In genomic region chr19:50893047-50893737, GRCh38 we compare ENCODE assay signal across 14 cellular contexts. TPM values are rescaled to one million over a fixed set of nuclear protein-coding genes. Genes with fewer than 3 reads are reported as not detected.
DNase-seq lines count a peak whose midpoint lies in the region; ATAC-seq, FAIRE-seq and TF ChIP-seq lines count a peak whose summit lies in the region.
"Had no signal": no experiment of that assay in that cellular context is flagged by ENCODE, and none has a peak within 500 bp of the region (broad histone marks: within the 10 kb centered on the region; RNA-seq: fewer than 3 reads in every experiment).

No MANE protein-coding gene starts in this region.

- H3K27ac Mint-ChIP-seq in mesothelial cell of epicardium: no peak overlapping the region

- no peak overlapping the region for H3K56ac ChIP-seq in H1 (replicated peaks; ENCODE audit: insufficient read length, low read depth, low read length)

- H3K4me2 ChIP-seq in H1 (ENCODE audit: insufficient read depth in 1 of 2, low read depth in 2 of 2, low read length in 2 of 2): no peak overlapping the region

- H3K18ac ChIP-seq in H1 (ENCODE audit: extremely low read depth, low read length): no peak overlapping the region

- H3K9me3 ChIP-seq in H1 (ENCODE audit: insufficient read depth in 2 of 2, low read depth in 1 of 2, low read length in 1 of 2): peaks cover 23 to 30% of the 10 kb centered on the region in 2 experiments
- H3K9me3 ChIP-seq: ovary had no signal

- no peak overlapping the region for H2AK5ac ChIP-seq in H1 (ENCODE audit: low read depth, low read length)

- peaks cover 0 to 2% of the 10 kb centered on the region in 2 experiments for H4K20me1 ChIP-seq in H1 (replicated peaks in 1 of 2; ENCODE audit: control insufficient read depth in 1 of 2, insufficient read depth in 2 of 2, low read length in 2 of 2)

- no peaks in the 10 kb centered on the region for H3K4me1 ChIP-seq in H1 (replicated peaks in 1 of 4; ENCODE audit: control insufficient read depth in 3 of 4, insufficient read depth in 4 of 4, low read length in 3 of 4)

- H3K14ac ChIP-seq in H1 (ENCODE audit: insufficient read length): no peak overlapping the region

- no peak overlapping the region for H3K4me3 Mint-ChIP-seq in mesothelial cell of epicardium

- H2BK15ac ChIP-seq in H1 (ENCODE audit: low read length): no peak overlapping the region

- no peaks in the 10 kb centered on the region for H3K79me1 ChIP-seq in H1 (ENCODE audit: low read depth, low read length)

- H3K79me2 ChIP-seq in H1 (ENCODE audit: control insufficient read depth in 1 of 2, insufficient read depth in 2 of 2, low read length in 2 of 2): no peaks in the 10 kb centered on the region

- TF ChIP-seq RAD21 in H1 (IDR thresholded peaks at IDR 0.05 in 1 of 2, conservative IDR thresholded peaks at IDR 0.05 in 1 of 2; ENCODE audit: low read depth in 2 of 2, low read length in 2 of 2): peak; percentile 37 to 54

- no peak for TF ChIP-seq POLR2A in H1 (IDR thresholded peaks at IDR 0.05; ENCODE audit: control extremely low read depth in 1 of 2, low read depth in 2 of 2, low read length in 2 of 2)

- no peak overlapping the region for H3K9ac ChIP-seq in H1 (replicated peaks in 1 of 4; ENCODE audit: extremely low read depth in 1 of 4, low read depth in 3 of 4, low read length in 3 of 4)

- no peak overlapping the region for H3K4me3 ChIP-seq in H1 (ENCODE audit: extremely low read depth in 1 of 4, insufficient read depth in 2 of 4, low read depth in 3 of 4, low read length in 4 of 4)
- H3K4me3 ChIP-seq: ovary had no signal

- H4K5ac ChIP-seq in H1 (ENCODE audit: insufficient read length, low read depth, low read length): no peak overlapping the region

- 90% methylated on average over 18 of the region's 18 CpGs; no CpG with 5 or more reads in 1 of the 2 experiments for WGBS in H1 (ENCODE audit: extremely low coverage in 1 of 2, insufficient coverage in 1 of 2, insufficient read length in 1 of 2, insufficient replicate concordance in 2 of 2, low coverage in 1 of 2, low lambda C conversion rate in 2 of 2, missing lambda C conversion rate in 1 of 2), 2 experiments

- H3K27me3 Mint-ChIP-seq in mesothelial cell of epicardium (ENCODE audit: low read depth): peaks cover 67% of the 10 kb centered on the region

- H3K23me2 ChIP-seq in H1 (ENCODE audit: low read depth, low read length): no peaks in the 10 kb centered on the region; the same call in 1 of the 2 replicates

- CTCF ChIA-PET in H1 (lab: Charles Lee; ENCODE audit: partially characterized antibody): interaction anchor here (0.7 to 4.7 kb wide), 17 partner anchors 11 to 189 kb away, joined by 3 to 29 read pairs (median 3); partner anchors contain the start of gene ACP4

- H2BK20ac ChIP-seq in H1 (ENCODE audit: low read length): no peak overlapping the region

- no peak overlapping the region for H2BK120ac ChIP-seq in H1 (replicated peaks; ENCODE audit: low read depth, low read length)

- no peak overlapping the region for H4K91ac ChIP-seq in H1 (replicated peaks; ENCODE audit: insufficient read length, low read length)

- no peak overlapping the region for H3K4ac ChIP-seq in H1 (replicated peaks; ENCODE audit: insufficient read length, low read depth, low read length)

- H2BK5ac ChIP-seq in H1 (ENCODE audit: low read depth, low read length): no peak overlapping the region

- H3K9me3 Mint-ChIP-seq in mesothelial cell of epicardium: no peaks in the 10 kb centered on the region

- no peak for FAIRE-seq in H1 (lab: Jason Lieb, UNC)
- FAIRE-seq: small intestine had no signal

- POLR2A ChIA-PET in H1 (lab: Charles Lee; ENCODE audit: partially characterized antibody): interaction anchor here (0.5 to 1.8 kb wide), 4 partner anchors 88 to 310 kb away, joined by 3 to 4 read pairs (median 4); no protein-coding TSS in a partner anchor

- H3K36me3 Mint-ChIP-seq in mesothelial cell of epicardium: no peaks in the 10 kb centered on the region

- no peak for ATAC-seq in GM21360 (IDR thresholded peaks at IDR 0.05; ENCODE audit: unreplicated experiment)

- no peaks in the 10 kb centered on the region for H3K4me1 Mint-ChIP-seq in mesothelial cell of epicardium

- H4K8ac ChIP-seq in H1 (ENCODE audit: extremely low read depth, insufficient read depth, low read length): no peak overlapping the region

- no peak overlapping the region for H2BK12ac ChIP-seq in H1 (ENCODE audit: low read depth, low read length)

- TF ChIP-seq EP300 in H1 (IDR thresholded peaks at IDR 0.05; ENCODE audit: borderline replicate concordance in 1 of 2, low read depth in 2 of 2, low read length in 2 of 2): peak in 1 of 2 experiments; percentile 55; a peak in 1 of 3 replicates

- peak; percentile 14 for DNase-seq in DMS 273 (lab: John Stamatoyannopoulos, UW; ENCODE audit: unreplicated experiment)
- DNase-seq in DMS 273 treated with DMSO at 0.1 percent for 48 hours (lab: John Stamatoyannopoulos, UW): no peak
- DNase-seq in GM10266 (ENCODE audit: extremely low spot score): no peak
- DNase-seq in NCI-H1930 (lab: John Stamatoyannopoulos, UW): peak; percentile 55 to 64
- peak in 1 of 2 experiments; percentile 61 for DNase-seq in H1 (ENCODE audit: low read depth in 1 of 2, low spot score in 2 of 2)
- DNase-seq in mesothelial cell of epicardium (ENCODE audit: low spot score in 2 of 2, unreplicated experiment in 2 of 2): no peak
- no peak for DNase-seq in NCI-H1694 (lab: John Stamatoyannopoulos, UW)
- DNase-seq: 8988T, head of caudate nucleus, NCI-H2081 treated with DMSO at 0.1 percent for 48 hours, ovary, small intestine had no signal

- no peaks in the 10 kb centered on the region for H3K36me3 ChIP-seq in H1 (ENCODE audit: control insufficient read depth in 2 of 4, insufficient read depth in 4 of 4, low read length in 3 of 4)
- H3K36me3 ChIP-seq: ovary had no signal

- peak; percentile 23 for TF ChIP-seq CTCF in GM10266 (IDR thresholded peaks at IDR 0.05; ENCODE audit: control insufficient read depth, insufficient read depth, low read depth, missing control alignments)
- TF ChIP-seq CTCF in H1 (IDR thresholded peaks at IDR 0.05; ENCODE audit: control extremely low read depth in 1 of 3, insufficient read depth in 1 of 3, low read depth in 1 of 3, low read length in 3 of 3): peak; percentile 43 to 69 (median 67)
- no peak for TF ChIP-seq CTCF in mesothelial cell of epicardium (IDR thresholded peaks at IDR 0.05; ENCODE audit: unreplicated experiment)

- no peak overlapping the region for H3K23ac ChIP-seq in H1 (ENCODE audit: insufficient read length)

- H2AFZ ChIP-seq in H1 (ENCODE audit: low read length): no peak overlapping the region

- no peak overlapping the region for H3K27ac ChIP-seq in H1 (ENCODE audit: low read depth, low read length)
- H3K27ac ChIP-seq: ovary had no signal

- peaks cover 0 to 2% (median 1%) of the 10 kb centered on the region in 4 experiments; a peak in 1 of 7 replicates for H3K27me3 ChIP-seq in H1 (replicated peaks in 1 of 4; ENCODE audit: control insufficient read depth in 3 of 4, extremely low read depth in 1 of 4, insufficient read depth in 3 of 4, low read length in 3 of 4)
- H3K27me3 ChIP-seq: ovary had no signal

RNA-seq across cellular contexts. Expression of gene KLK4, which starts 18.0 kb away (rescaled TPM):
- total RNA-seq in H1 (2021; fragmentation: NEBNext Ultra II Directional; extraction: Animal tissue kit (Norgen Biotek cat#: 25700)): 1.3 TPM in 1 of 2 replicates, not detected in the other
- 0.44 and 6.8 TPM in 2 replicates for polyA plus RNA-seq in H1 (2011; rRNA removed)
- polyA plus RNA-seq in H1 (2011; cell fraction: cytosol; rRNA removed): 0.41 TPM
- polyA plus RNA-seq in H1 (2011; cell fraction: nucleus; rRNA removed): 2.3 TPM
- 0.20 to 1.7 TPM (median 0.57 TPM) in 4 replicates for polyA plus RNA-seq in H1 (2012, experiment 1 of 2)
- not detected for polyA plus RNA-seq in H1 (2012, experiment 2 of 2)
- 0.91 TPM for polyA plus RNA-seq in H1 (2013, experiment 1 of 2)
- polyA plus RNA-seq in H1 (2013, experiment 2 of 2): 0.77 TPM
- 0.82 TPM in 1 of 2 replicates, not detected in the other for polyA minus RNA-seq in H1 (2011; rRNA and poly(A)+ RNA removed)
- polyA minus RNA-seq in H1 (2011; cell fraction: cytosol; rRNA and poly(A)+ RNA removed): not detected
- not detected for polyA minus RNA-seq in H1 (2011; cell fraction: nucleus; rRNA and poly(A)+ RNA removed)
- total RNA-seq in mesothelial cell of epicardium: not detected in 3 replicates
- polyA plus RNA-seq: adipose tissue, ovary, small intestine had no signal

RNA-seq across cellular contexts. Expression of gene KLK2, which starts 20.0 kb away (rescaled TPM):
- not detected in 2 replicates for total RNA-seq in H1 (2021; fragmentation: NEBNext Ultra II Directional; extraction: Animal tissue kit (Norgen Biotek cat#: 25700))
- 0.20 and 0.36 TPM in 2 replicates for polyA plus RNA-seq in H1 (2011; rRNA removed)
- polyA plus RNA-seq in H1 (2011; cell fraction: cytosol; rRNA removed): 0.59 TPM
- polyA plus RNA-seq in H1 (2011; cell fraction: nucleus; rRNA removed): 0.57 TPM
- 0.30 to 0.33 TPM in 2 of 4 replicates, not detected in the others for polyA plus RNA-seq in H1 (2012, experiment 1 of 2)
- polyA plus RNA-seq in H1 (2012, experiment 2 of 2): 0.55 TPM
- polyA plus RNA-seq in H1 (2013, experiment 1 of 2): 0.04 TPM
- polyA plus RNA-seq in H1 (2013, experiment 2 of 2): 0.11 TPM
- polyA minus RNA-seq in H1 (2011; rRNA and poly(A)+ RNA removed): not detected in 2 replicates
- not detected for polyA minus RNA-seq in H1 (2011; cell fraction: cytosol; rRNA and poly(A)+ RNA removed)
- polyA minus RNA-seq in H1 (2011; cell fraction: nucleus; rRNA and poly(A)+ RNA removed): not detected
- total RNA-seq in mesothelial cell of epicardium: not detected in 3 replicates
- total RNA-seq: ovary had no signal
- polyA plus RNA-seq: ovary had no signal

RNA-seq across cellular contexts. Expression of gene KLK3, which starts 38.5 kb away (rescaled TPM):
- total RNA-seq in H1 (2021; fragmentation: NEBNext Ultra II Directional; extraction: Animal tissue kit (Norgen Biotek cat#: 25700)): not detected in 2 replicates
- 0.08 and 0.25 TPM in 2 replicates for polyA plus RNA-seq in H1 (2011; rRNA removed)
- 0.13 TPM for polyA plus RNA-seq in H1 (2011; cell fraction: cytosol; rRNA removed)
- 0.86 TPM for polyA plus RNA-seq in H1 (2011; cell fraction: nucleus; rRNA removed)
- 0.15 TPM in 1 of 4 replicates, not detected in the others for polyA plus RNA-seq in H1 (2012, experiment 1 of 2)
- not detected for polyA plus RNA-seq in H1 (2012, experiment 2 of 2)
- 0.04 TPM for polyA plus RNA-seq in H1 (2013, experiment 1 of 2)
- polyA plus RNA-seq in H1 (2013, experiment 2 of 2): 0.06 TPM
- 0.61 and 0.69 TPM in 2 replicates for polyA minus RNA-seq in H1 (2011; rRNA and poly(A)+ RNA removed)
- not detected for polyA minus RNA-seq in H1 (2011; cell fraction: cytosol; rRNA and poly(A)+ RNA removed)
- polyA minus RNA-seq in H1 (2011; cell fraction: nucleus; rRNA and poly(A)+ RNA removed): not detected
- total RNA-seq in mesothelial cell of epicardium: not detected in 3 replicates

RNA-seq across cellular contexts. Expression of gene KLK5, which starts 59.6 kb away (rescaled TPM):
- 0.55 and 0.76 TPM in 2 replicates for total RNA-seq in H1 (2021; fragmentation: NEBNext Ultra II Directional; extraction: Animal tissue kit (Norgen Biotek cat#: 25700))
- 1.7 and 2.0 TPM in 2 replicates for polyA plus RNA-seq in H1 (2011; rRNA removed)
- 1.2 TPM for polyA plus RNA-seq in H1 (2011; cell fraction: cytosol; rRNA removed)
- 1.1 TPM for polyA plus RNA-seq in H1 (2011; cell fraction: nucleus; rRNA removed)
- 0.34 to 0.86 TPM (median 0.69 TPM) in 4 replicates for polyA plus RNA-seq in H1 (2012, experiment 1 of 2)
- polyA plus RNA-seq in H1 (2012, experiment 2 of 2): 0.63 TPM
- polyA plus RNA-seq in H1 (2013, experiment 1 of 2): 0.73 TPM
- 0.77 TPM for polyA plus RNA-seq in H1 (2013, experiment 2 of 2)
- polyA minus RNA-seq in H1 (2011; rRNA and poly(A)+ RNA removed): 0.25 and 0.78 TPM in 2 replicates
- not detected for polyA minus RNA-seq in H1 (2011; cell fraction: cytosol; rRNA and poly(A)+ RNA removed)
- not detected for polyA minus RNA-seq in H1 (2011; cell fraction: nucleus; rRNA and poly(A)+ RNA removed)
- total RNA-seq in mesothelial cell of epicardium: 8.9 to 11.5 TPM (median 9.5 TPM) in 3 replicates
- polyA plus RNA-seq: ovary had no signal

RNA-seq across cellular contexts. Expression of gene KLK15, which starts 59.8 kb away (rescaled TPM):
- not detected in 2 replicates for total RNA-seq in H1 (2021; fragmentation: NEBNext Ultra II Directional; extraction: Animal tissue kit (Norgen Biotek cat#: 25700))
- not detected in 2 replicates for polyA plus RNA-seq in H1 (2011; rRNA removed)
- polyA plus RNA-seq in H1 (2011; cell fraction: cytosol; rRNA removed): 0.06 TPM
- polyA plus RNA-seq in H1 (2011; cell fraction: nucleus; rRNA removed): 0.20 TPM
- not detected in 4 replicates for polyA plus RNA-seq in H1 (2012, experiment 1 of 2)
- polyA plus RNA-seq in H1 (2012, experiment 2 of 2): not detected
- polyA plus RNA-seq in H1 (2013, experiment 1 of 2): 0.04 TPM
- not detected for polyA plus RNA-seq in H1 (2013, experiment 2 of 2)
- not detected in 2 replicates for polyA minus RNA-seq in H1 (2011; rRNA and poly(A)+ RNA removed)
- polyA minus RNA-seq in H1 (2011; cell fraction: cytosol; rRNA and poly(A)+ RNA removed): not detected
- not detected for polyA minus RNA-seq in H1 (2011; cell fraction: nucleus; rRNA and poly(A)+ RNA removed)
- total RNA-seq in mesothelial cell of epicardium: not detected in 3 replicates
- total RNA-seq: ovary had no signal
- polyA plus RNA-seq: ovary, small intestine had no signal

Comparison
In these comparisons a context has a peak if more than half of its experiments do, and no peak if none do; other contexts are left out.
1. DNase-seq: peak in DMS 273 (single experiment) and NCI-H1930 (2 of 2); none in DMS 273 treated with DMSO at 0.1 percent for 48 hours (single experiment), GM10266 (single experiment), mesothelial cell of epicardium (0 of 2) and NCI-H1694 (single experiment).